9 cellular contexts compared by ENCODE assay signal in genomic region chr1:225849905-225850304, GRCh38. TPM values are rescaled to one million over a fixed set of nuclear protein-coding genes. Genes with fewer than 3 reads are reported as not detected.
DNase-seq lines count a peak whose midpoint lies in the region; ATAC-seq and TF ChIP-seq lines count a peak whose summit lies in the region.
"Had no signal": no experiment of that assay in that cellular context is flagged by ENCODE, and none has a peak within 500 bp of the region (broad histone marks: within the 10 kb centered on the region; RNA-seq: fewer than 3 reads in every experiment).

No MANE protein-coding gene starts in this region.

- peaks cover 70% of the 10 kb centered on the region for H3K4me1 Mint-ChIP-seq in activated B cell treated with CpG ODN at 0.5 μM for 24 hours

- intact Hi-C loops in activated B cell treated with CpG ODN at 0.5 μM for 24 hours (cut with micrococcal nuclease), result loop anchor here (2.0 to 5.0 kb wide), 5 partner anchors 38 to 375 kb away; partner anchors contain the start of genes ENAH and EPHX1

- POLR2A ChIA-PET in activated B cell treated with CpG ODN at 0.5 μM for 24 hours (lab: Charles Lee), result interaction anchor here (0.5 to 3.9 kb wide), 3 partner anchors 32 to 259 kb away, joined by 3 to 37 read pairs (median 10); partner anchors contain the start of genes SRP9 and TMEM63A

- H3K4me3 Mint-ChIP-seq in activated B cell treated with CpG ODN at 0.5 μM for 24 hours, result no peak overlapping the region
- H3K4me3 Mint-ChIP-seq: neural progenitor cell had no signal

- H3K9me3 Mint-ChIP-seq in activated B cell treated with CpG ODN at 0.5 μM for 24 hours, result no peaks in the 10 kb centered on the region
- H3K9me3 Mint-ChIP-seq: neural progenitor cell had no signal

- peaks cover 58% of the 10 kb centered on the region for H3K36me3 Mint-ChIP-seq in activated B cell treated with CpG ODN at 0.5 μM for 24 hours (ENCODE audit: low read depth)

- DNase-seq in activated CD8-positive, alpha-beta memory T cell treated with anti-CD3 and anti-CD28 coated beads for 24 hours, result peak; percentile 74
- DNase-seq in activated CD8-positive, alpha-beta memory T cell treated with anti-CD3 and anti-CD28 coated beads, Interleukin-2, amount 50 U/mL, for 48 hours, result no peak
- no peak for DNase-seq in activated B cell treated with CpG ODN at 0.5 μM for 24 hours
- peak; percentile 36 to 53 for DNase-seq in erythroblast (lab: John Stamatoyannopoulos, UW)
- DNase-seq in stimulated activated naive CD8-positive, alpha-beta T cell treated with anti-CD3 and anti-CD28 coated beads, Interleukin-15, Interleukin-2, amounts not matched to agents 100 U/mL and 50 U/mL, for 24 hours, result peak; percentile 50
- no peak for DNase-seq in middle frontal gyrus (ENCODE audit: extremely low spot score, low spot score)
- DNase-seq in T-helper 9 cell, result no peak

- ATAC-seq in activated B cell treated with CpG ODN at 0.5 μM for 24 hours (ENCODE audit: low read depth) (no peak), HG03439 (IDR thresholded peaks at IDR 0.05; ENCODE audit: unreplicated experiment) (no peak)
- ATAC-seq in stimulated activated naive CD8-positive, alpha-beta T cell treated with anti-CD3 and anti-CD28 coated beads, Interleukin-15, Interleukin-2, amounts not matched to agents 100 U/mL and 50 U/mL, for 24 hours, result no peak

- no peak for TF ChIP-seq POLR2A in erythroblast (IDR thresholded peaks at IDR 0.05; ENCODE audit: low read length)

- peak overlapping the region; percentile 94 for H3K27ac Mint-ChIP-seq in activated B cell treated with CpG ODN at 0.5 μM for 24 hours

- CTCF ChIA-PET in activated B cell treated with CpG ODN at 0.5 μM for 24 hours (lab: Charles Lee), result interaction anchor here (0.8 kb wide), 1 partner anchor 375 kb away, joined by 3 read pairs; no protein-coding TSS in a partner anchor

- no peak for TF ChIP-seq CTCF in activated B cell treated with CpG ODN at 0.5 μM for 24 hours (IDR thresholded peaks at IDR 0.05)

- H3K27me3 Mint-ChIP-seq in activated B cell treated with CpG ODN at 0.5 μM for 24 hours, result no peaks in the 10 kb centered on the region

RNA-seq across cellular contexts. Expression of gene TMEM63A, which starts 32.3 kb away (rescaled TPM):
- 54.8 and 74.5 TPM in 2 replicates for total RNA-seq in activated B cell treated with CpG ODN at 0.5 μM for 24 hours

RNA-seq across cellular contexts. Expression of gene LEFTY1, which starts 39.0 kb away (rescaled TPM):
- not detected in 2 replicates for total RNA-seq in activated B cell treated with CpG ODN at 0.5 μM for 24 hours

RNA-seq across cellular contexts. Expression of gene EPHX1, which starts 40.0 kb away (rescaled TPM):
- total RNA-seq in activated B cell treated with CpG ODN at 0.5 μM for 24 hours, result 0.93 and 1.2 TPM in 2 replicates

Comparison
In these comparisons a context has a peak if more than half of its experiments do, and no peak if none do; other contexts are left out.
1. DNase-seq: peak in activated CD8-positive, alpha-beta memory T cell treated with anti-CD3 and anti-CD28 coated beads for 24 hours (single experiment), erythroblast (2 of 2) and stimulated activated naive CD8-positive, alpha-beta T cell treated with anti-CD3 and anti-CD28 coated beads, Interleukin-15, Interleukin-2, amounts not matched to agents 100 U/mL and 50 U/mL, for 24 hours (single experiment); none in activated CD8-positive, alpha-beta memory T cell treated with anti-CD3 and anti-CD28 coated beads, Interleukin-2, amount 50 U/mL, for 48 hours (single experiment), activated B cell treated with CpG ODN at 0.5 μM for 24 hours (single experiment), middle frontal gyrus (single experiment) and T-helper 9 cell (single experiment).